8 cellular contexts compared by ENCODE assay signal in genomic region chr10:131982796-131983195, GRCh38. TPM values are rescaled to one million over a fixed set of nuclear protein-coding genes. Genes with fewer than 3 reads are reported as not detected.
DNase-seq lines count a peak whose midpoint lies in the region; ATAC-seq and TF ChIP-seq lines count a peak whose summit lies in the region.

No MANE protein-coding gene starts in this region.

- H3K9ac ChIP-seq in parathyroid adenoma = no peak overlapping the region

- H3K27me3 ChIP-seq in Caco-2 (replicated peaks; ENCODE audit: control insufficient read depth, insufficient read depth, low read length) = no peaks in the 10 kb centered on the region
- H3K27me3 ChIP-seq in esophagus muscularis mucosa = no peaks in the 10 kb centered on the region
- H3K27me3 ChIP-seq in parathyroid adenoma (ENCODE audit: control insufficient read depth, insufficient read depth, low read length) = no peaks in the 10 kb centered on the region
- no peaks in the 10 kb centered on the region for H3K27me3 ChIP-seq in BE2C

- H3K27ac Mint-ChIP-seq in Caco-2 (ENCODE audit: unreplicated experiment) = no peak overlapping the region

- H2AFZ ChIP-seq in parathyroid adenoma = peak overlapping the region; percentile 98

- no peaks in the 10 kb centered on the region for H3K4me1 Mint-ChIP-seq in Caco-2 (ENCODE audit: low read depth, unreplicated experiment)

- no peak for TF ChIP-seq CTCF in Caco-2 (IDR thresholded peaks at IDR 0.05; ENCODE audit: insufficient read depth in 1 of 2, low read depth in 1 of 2, low read length in 1 of 2, severe bottlenecking in 1 of 2, unreplicated experiment in 1 of 2)
- TF ChIP-seq CTCF in RWPE1 (conservative IDR thresholded peaks at IDR 0.05; ENCODE audit: low read depth) = no peak
- no peak for TF ChIP-seq CTCF in esophagus muscularis mucosa (IDR thresholded peaks at IDR 0.05)
- TF ChIP-seq CTCF in parathyroid adenoma (IDR thresholded peaks at IDR 0.05) = no peak
- TF ChIP-seq CTCF in BE2C (IDR thresholded peaks at IDR 0.05; ENCODE audit: low read depth, low read length) = no peak

- no peaks in the 10 kb centered on the region for H3K27me3 Mint-ChIP-seq in Caco-2 (ENCODE audit: insufficient read depth, unreplicated experiment)

- H3K9me3 Mint-ChIP-seq in Caco-2 (ENCODE audit: unreplicated experiment) = no peaks in the 10 kb centered on the region

- H3K36me3 Mint-ChIP-seq in Caco-2 (ENCODE audit: insufficient read depth, unreplicated experiment) = peaks cover 18% of the 10 kb centered on the region

- H3K36me3 ChIP-seq in Caco-2 (ENCODE audit: control insufficient read depth, insufficient read depth, low read length) (no peaks in the 10 kb centered on the region), esophagus muscularis mucosa (no peaks in the 10 kb centered on the region), parathyroid adenoma (ENCODE audit: control insufficient read depth, insufficient read depth, low read length) (no peaks in the 10 kb centered on the region), BE2C (peaks cover 6% of the 10 kb centered on the region)

- H3K4me3 Mint-ChIP-seq in Caco-2 (ENCODE audit: unreplicated experiment) = no peak overlapping the region

- ATAC-seq in GM19467 (IDR thresholded peaks at IDR 0.05; ENCODE audit: unreplicated experiment) = no peak

- H3K9me3 ChIP-seq in Caco-2 = 0 out of 2 replicates have a peak, but pooled peaks cover under 1% of the 10 kb centered on the region
- no peaks in the 10 kb centered on the region for H3K9me3 ChIP-seq in esophagus muscularis mucosa
- no peaks in the 10 kb centered on the region for H3K9me3 ChIP-seq in parathyroid adenoma (ENCODE audit: control insufficient read depth, low read length)
- H3K9me3 ChIP-seq in BE2C = no peaks in the 10 kb centered on the region

- H3K4me1 ChIP-seq in Caco-2 (no peaks in the 10 kb centered on the region), esophagus muscularis mucosa (peaks cover 27 to 42% (median 40%) of the 10 kb centered on the region in 4 donors), parathyroid adenoma (peaks cover 9% of the 10 kb centered on the region), BE2C (no peaks in the 10 kb centered on the region)

- H3K79me2 ChIP-seq in parathyroid adenoma = no peaks in the 10 kb centered on the region

- TF ChIP-seq POLR2A in esophagus muscularis mucosa (IDR thresholded peaks at IDR 0.05; ENCODE audit: low read depth) = no peak

- CTCF ChIA-PET in Caco-2 (lab: Charles Lee) (no interaction called here), RWPE1 (lab: Yijun Ruan, JAX) (interaction anchor here (0.6 to 2.0 kb wide), 4 partner anchors 25 to 1149 kb away, joined by 3 to 8 read pairs (median 4); no protein-coding TSS in a partner anchor)

- TF ChIP-seq EP300 in esophagus muscularis mucosa (IDR thresholded peaks at IDR 0.05) = no peak

- H3K4me2 ChIP-seq in parathyroid adenoma (ENCODE audit: low read length) = peak overlapping the region; percentile 82

- 0 out of 2 replicates have a peak overlapping the region, but pooled peaks have one; percentile 59 for H3K27ac ChIP-seq in RWPE1
- peak overlapping the region; percentile 69 to 85 (median 76) for H3K27ac ChIP-seq in esophagus muscularis mucosa (replicated peaks in 1 of 4)
- no peak overlapping the region for H3K27ac ChIP-seq in parathyroid adenoma

- WGBS in esophagus muscularis mucosa = 65% methylated on average over 20 of the region's 21 CpGs

- H3K4me3 ChIP-seq in Caco-2 (ENCODE audit: low read depth, low read length) (peak overlapping the region; percentile 78; the same call in 1 of the 2 replicates), esophagus muscularis mucosa (peak overlapping the region; percentile 81 to 99 (median 90)), parathyroid adenoma (ENCODE audit: low read depth, low read length) (no peak overlapping the region), BE2C (ENCODE audit: low read depth, low read length) (no peak overlapping the region)

- POLR2A ChIA-PET in Caco-2 (lab: Charles Lee) (no interaction called here), RWPE1 (lab: Yijun Ruan, JAX; ENCODE audit: low non-redundant PET) (no interaction called here)

- DNase-seq in Caco-2 (no peak), RWPE1 (ENCODE audit: low spot score) (no peak), esophagus muscularis mucosa (ENCODE audit: extremely low spot score) (no peak), NCI-H526 treated with DMSO at 0.1 percent for 48 hours (lab: John Stamatoyannopoulos, UW) (no peak), BE2C (no peak)
- no peak for DNase-seq in activated CD4-positive, CD25-positive, alpha-beta regulatory T cell treated with anti-CD3 and anti-CD28 coated beads, Interleukin-2, amount 50 U/mL, for 72 hours

- intact Hi-C loops in Caco-2 (cut with micrococcal nuclease; ENCODE audit: unreplicated experiment) (loop anchor here (10.0 kb wide), 1 partner anchor 162 kb away; no protein-coding TSS in a partner anchor), esophagus muscularis mucosa (cut with DNase I) (loop anchor here (5.0 kb wide), 3 partner anchors 40 to 325 kb away; partner anchors contain the start of genes PPP2R2D and STK32C)

- no TSS peak for BruUV-seq in Caco-2 (replicated peaks; lab: Mats Ljungman, UMichigan)

RNA-seq across cellular contexts. Expression of gene BNIP3, which starts 1.1 kb away (rescaled TPM):
- total RNA-seq in Caco-2 (2022) (16.5 and 18.4 TPM in 2 replicates), esophagus muscularis mucosa (10 to 100 TPM; 51.4 to 68.9 (median 62.6) TPM)
- 47.0 TPM for polyA plus RNA-seq in BE2C (2012; ENCODE audit: insufficient read depth, insufficient read length, low read depth)

Comparison
In these comparisons a context has a peak if more than half of its experiments do, and no peak if none do; other contexts are left out.
1. H3K4me3 ChIP-seq: peak in Caco-2 (single experiment) and esophagus muscularis mucosa (4 of 4); none in parathyroid adenoma (single experiment) and BE2C (single experiment).